ENCODE assay signal across 11 cellular contexts in genomic region chr2:16774980-16775963, GRCh38.
DNase-seq lines count a peak whose midpoint lies in the region; ATAC-seq and TF ChIP-seq lines count a peak whose summit lies in the region.
"Had no signal": no experiment of that assay in that cellular context is flagged by ENCODE, and none has a peak within 500 bp of the region (broad histone marks: within the 10 kb centered on the region; RNA-seq: fewer than 3 reads in every experiment).

No MANE protein-coding gene starts in this region.

- H3K27me3 ChIP-seq in BE2C: no peaks in the 10 kb centered on the region

- ATAC-seq in HG03025 (IDR thresholded peaks at IDR 0.05; ENCODE audit: low FRiP score, unreplicated experiment) (no peak), omental fat pad (ENCODE audit: low FRiP score) (no peak)
- ATAC-seq: stimulated activated naive B cell treated with anti-CD40 and anti-IgM and Interleukin-4, amounts not matched to agents 10 μg/mL and 1 μg/mL and 100 μg/mL, for 72 hours had no signal

- no peaks in the 10 kb centered on the region for H3K36me3 ChIP-seq in BE2C

- DNase-seq in BE2C (peak; percentile 13), MV-4-11 (lab: John Stamatoyannopoulos, UW) (peak; percentile 95), islet precursor cell (peak; percentile 64), omental fat pad (ENCODE audit: low spot score) (no peak), NCI-H128 (lab: John Stamatoyannopoulos, UW; ENCODE audit: unreplicated experiment) (no peak), cerebellar nuclear complex (lab: John Stamatoyannopoulos, UW) (no peak)
- DNase-seq: NCI-H2029; right cardiac atrium; stimulated activated naive B cell treated with anti-CD40 and anti-IgM and Interleukin-4, amounts not matched to agents 10 μg/mL and 1 μg/mL and 100 μg/mL, for 72 hours had no signal

- no peak overlapping the region for H3K4me3 ChIP-seq in BE2C (ENCODE audit: low read depth, low read length)

- TF ChIP-seq CTCF in BE2C (IDR thresholded peaks at IDR 0.05; ENCODE audit: low read depth, low read length): peak; percentile 36
- TF ChIP-seq CTCF in VCaP (conservative IDR thresholded peaks at IDR 0.05): peak; percentile 43
- no peak for TF ChIP-seq CTCF in omental fat pad (IDR thresholded peaks at IDR 0.05)

- H3K9me3 ChIP-seq in BE2C: no peaks in the 10 kb centered on the region

- H3K4me1 ChIP-seq in BE2C: no peaks in the 10 kb centered on the region

- no peak overlapping the region for H3K27ac ChIP-seq in VCaP

Comparison
In these comparisons a context has a peak if more than half of its experiments do, and no peak if none do; other contexts are left out.
1. DNase-seq: peak in BE2C (single experiment), MV-4-11 (single experiment) and islet precursor cell (single experiment); none in omental fat pad (single experiment), NCI-H128 (single experiment) and cerebellar nuclear complex (0 of 2).
2. CTCF ChIP-seq: peak in BE2C (single experiment) and VCaP (single experiment); none in omental fat pad (0 of 3).